ENCODE assay signal across 1 cellular context in the genomic region with DNA sequence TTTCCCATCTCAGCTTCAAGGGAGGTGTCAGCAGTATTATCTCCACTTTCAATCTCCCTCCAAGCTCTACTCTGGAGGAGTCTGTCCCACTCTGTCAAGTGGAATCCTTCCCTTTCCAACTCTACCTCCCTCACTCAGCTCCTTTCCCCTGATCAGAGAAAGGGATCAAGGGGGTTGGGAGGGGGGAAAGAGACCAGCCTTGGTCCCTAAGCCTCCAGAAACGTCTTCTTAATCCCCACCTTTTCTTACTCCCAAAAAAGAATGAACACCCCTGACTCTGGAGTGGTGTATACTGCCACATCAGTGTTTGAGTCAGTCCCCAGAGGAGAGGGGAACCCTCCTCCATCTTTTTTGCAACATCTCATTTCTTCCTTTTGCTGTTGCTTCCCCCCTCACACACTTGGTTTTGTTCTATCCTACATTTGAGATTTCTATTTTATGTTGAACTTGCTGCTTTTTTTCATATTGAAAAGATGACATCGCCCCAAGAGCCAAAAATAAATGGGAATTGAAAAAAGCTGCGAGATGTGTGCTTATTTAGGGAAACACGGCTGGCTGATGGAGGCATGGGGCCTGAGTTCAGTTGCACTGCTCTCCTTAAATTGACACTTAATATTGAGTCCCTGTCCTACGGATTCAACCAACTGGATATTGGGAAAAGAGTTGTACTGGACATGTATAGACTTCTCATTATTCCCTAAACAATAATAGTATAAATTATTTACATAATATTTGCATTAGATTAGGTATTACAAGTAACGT.
TF ChIP-seq lines count a peak whose summit lies in the region.

No MANE protein-coding gene starts in this region.

TF ChIP-seq in HCT116, 20 proteins besides CTCF, POLR2A, EP300 and RAD21:
- TF ChIP-seq POLR2AphosphoS5 (IDR thresholded peaks at IDR 0.05; ENCODE audit: low read depth, low read length), result peak; percentile 63
- TF ChIP-seq CBX3 (IDR thresholded peaks at IDR 0.05; ENCODE audit: low read depth), result no peak
- TF ChIP-seq FOSL1 (IDR thresholded peaks at IDR 0.05; ENCODE audit: low read depth), result no peak
- TF ChIP-seq, protein P1, sequence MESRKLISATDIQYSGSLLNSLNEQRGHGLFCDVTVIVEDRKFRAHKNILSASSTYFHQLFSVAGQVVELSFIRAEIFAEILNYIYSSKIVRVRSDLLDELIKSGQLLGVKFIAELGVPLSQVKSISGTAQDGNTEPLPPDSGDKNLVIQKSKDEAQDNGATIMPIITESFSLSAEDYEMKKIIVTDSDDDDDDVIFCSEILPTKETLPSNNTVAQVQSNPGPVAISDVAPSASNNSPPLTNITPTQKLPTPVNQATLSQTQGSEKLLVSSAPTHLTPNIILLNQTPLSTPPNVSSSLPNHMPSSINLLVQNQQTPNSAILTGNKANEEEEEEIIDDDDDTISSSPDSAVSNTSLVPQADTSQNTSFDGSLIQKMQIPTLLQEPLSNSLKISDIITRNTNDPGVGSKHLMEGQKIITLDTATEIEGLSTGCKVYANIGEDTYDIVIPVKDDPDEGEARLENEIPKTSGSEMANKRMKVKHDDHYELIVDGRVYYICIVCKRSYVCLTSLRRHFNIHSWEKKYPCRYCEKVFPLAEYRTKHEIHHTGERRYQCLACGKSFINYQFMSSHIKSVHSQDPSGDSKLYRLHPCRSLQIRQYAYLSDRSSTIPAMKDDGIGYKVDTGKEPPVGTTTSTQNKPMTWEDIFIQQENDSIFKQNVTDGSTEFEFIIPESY (IDR thresholded peaks at IDR 0.05; ENCODE audit: extremely low read depth, insufficient replicate concordance, low read length), result no peak
- no peak for TF ChIP-seq YY1 (IDR thresholded peaks at IDR 0.05; ENCODE audit: extremely low read depth, insufficient replicate concordance, low read depth, low read length)
